ENCODE assay signal across 8 cellular contexts in genomic region chr17:69523252-69523861, GRCh38.
A peak's percentile ranks its signal among the peaks of the same experiment; 100 is the strongest.
DNase-seq lines count a peak whose midpoint lies in the region; ATAC-seq, FAIRE-seq and TF ChIP-seq lines count a peak whose summit lies in the region.

No MANE protein-coding gene starts in this region.

- ATAC-seq in pancreas: peak; percentile 59 to 88 (median 82)

- WGBS in pancreas, 2 donors: 49 to 50% methylated on average over 7 of the region's 7 CpGs

- TF ChIP-seq CTCF in foreskin fibroblast (IDR thresholded peaks at IDR 0.05; ENCODE audit: low read depth, low read length) (peak; percentile 74), pancreas (IDR thresholded peaks at IDR 0.05) (peak; percentile 17 to 56 (median 52))

- H3K27ac ChIP-seq in SK-N-MC (no peak overlapping the region), pancreas (no peak overlapping the region)

- no peaks in the 10 kb centered on the region for H3K9me3 ChIP-seq in MG63
- H3K9me3 ChIP-seq in SK-N-MC (ENCODE audit: low read depth, low read length): no peaks in the 10 kb centered on the region
- H3K9me3 ChIP-seq in pancreas: no peaks in the 10 kb centered on the region

- FAIRE-seq in pancreas (lab: Jason Lieb, UNC): peak; percentile 63

- H3K36me3 Mint-ChIP-seq in activated CD4-positive, alpha-beta T cell treated with anti-CD3 and anti-CD28 coated beads, Interleukin-2, amount 10 ng/mL, durations not matched to agents 24 days and 14 days (ENCODE audit: low read depth): peaks cover 5% of the 10 kb centered on the region
- peaks cover 8% of the 10 kb centered on the region for H3K36me3 Mint-ChIP-seq in T-helper 2 cell treated with Interferon-gamma antibody and Interleukin-4, amounts not matched to agents 5 μg/mL and 100 μg/mL, for 36 hours (ENCODE audit: low read depth)

- H3K27me3 Mint-ChIP-seq in activated CD4-positive, alpha-beta T cell treated with anti-CD3 and anti-CD28 coated beads, Interleukin-2, amount 10 ng/mL, durations not matched to agents 24 days and 14 days: no peaks in the 10 kb centered on the region
- H3K27me3 Mint-ChIP-seq in T-helper 2 cell treated with Interferon-gamma antibody and Interleukin-4, amounts not matched to agents 5 μg/mL and 100 μg/mL, for 36 hours (ENCODE audit: low read depth): no peaks in the 10 kb centered on the region

- no peaks in the 10 kb centered on the region for H3K4me1 ChIP-seq in pancreas

- intact Hi-C loops in activated CD4-positive, alpha-beta T cell treated with anti-CD3 and anti-CD28 coated beads, Interleukin-2, amount 10 ng/mL, durations not matched to agents 24 days and 14 days (cut with micrococcal nuclease): loop anchor here (10.0 kb wide), 1 partner anchor 189 kb away; no protein-coding TSS in a partner anchor
- intact Hi-C loops in pancreas (cut with DNase I): loop anchor here in 2 of 3 donors (5.0 to 10.0 kb wide), 2 partner anchors 179 to 191 kb away; no protein-coding TSS in a partner anchor

- no peak overlapping the region for H3K9ac ChIP-seq in SK-N-MC (ENCODE audit: insufficient read length)

- no peaks in the 10 kb centered on the region for H3K27me3 ChIP-seq in MG63
- H3K27me3 ChIP-seq in pancreas: no peaks in the 10 kb centered on the region

- H3K27ac Mint-ChIP-seq in activated CD4-positive, alpha-beta T cell treated with anti-CD3 and anti-CD28 coated beads, Interleukin-2, amount 10 ng/mL, durations not matched to agents 24 days and 14 days: no peak overlapping the region
- no peak overlapping the region for H3K27ac Mint-ChIP-seq in T-helper 2 cell treated with Interferon-gamma antibody and Interleukin-4, amounts not matched to agents 5 μg/mL and 100 μg/mL, for 36 hours

- peak; percentile 67 for DNase-seq in activated CD4-positive, alpha-beta T cell treated with anti-CD3 and anti-CD28 coated beads, Interleukin-2, amount 10 ng/mL, durations not matched to agents 24 days and 14 days
- no peak for DNase-seq in activated CD4-positive, alpha-beta T cell treated with anti-CD3 and anti-CD28 coated beads, Interleukin-2, amount 50 U/mL, for 4 hours
- peak; percentile 67 for DNase-seq in H4 (ENCODE audit: low spot score)
- peak; percentile 5 for DNase-seq in MG63
- peak; percentile 30 for DNase-seq in SK-N-MC (ENCODE audit: low read depth, low spot score)
- DNase-seq in foreskin fibroblast: peak; percentile 25 to 78
- peak in 1 of 6 donors; percentile 41 for DNase-seq in pancreas
- no peak for DNase-seq in T-helper 2 cell treated with Interferon-gamma antibody and Interleukin-4, amounts not matched to agents 5 μg/mL and 100 μg/mL, for 36 hours (ENCODE audit: low spot score)

- H3K9me3 Mint-ChIP-seq in activated CD4-positive, alpha-beta T cell treated with anti-CD3 and anti-CD28 coated beads, Interleukin-2, amount 10 ng/mL, durations not matched to agents 24 days and 14 days: no peaks in the 10 kb centered on the region
- H3K9me3 Mint-ChIP-seq in T-helper 2 cell treated with Interferon-gamma antibody and Interleukin-4, amounts not matched to agents 5 μg/mL and 100 μg/mL, for 36 hours: no peaks in the 10 kb centered on the region

- peaks cover 3% of the 10 kb centered on the region for H3K4me1 Mint-ChIP-seq in activated CD4-positive, alpha-beta T cell treated with anti-CD3 and anti-CD28 coated beads, Interleukin-2, amount 10 ng/mL, durations not matched to agents 24 days and 14 days
- H3K4me1 Mint-ChIP-seq in T-helper 2 cell treated with Interferon-gamma antibody and Interleukin-4, amounts not matched to agents 5 μg/mL and 100 μg/mL, for 36 hours (ENCODE audit: low read depth): no peaks in the 10 kb centered on the region

- no peak overlapping the region for H3K4me3 Mint-ChIP-seq in activated CD4-positive, alpha-beta T cell treated with anti-CD3 and anti-CD28 coated beads, Interleukin-2, amount 10 ng/mL, durations not matched to agents 24 days and 14 days
- no peak overlapping the region for H3K4me3 Mint-ChIP-seq in T-helper 2 cell treated with Interferon-gamma antibody and Interleukin-4, amounts not matched to agents 5 μg/mL and 100 μg/mL, for 36 hours

- H3K36me3 ChIP-seq in MG63 (no peaks in the 10 kb centered on the region), SK-N-MC (ENCODE audit: insufficient read depth, low read length) (peaks cover 40% of the 10 kb centered on the region; the same call in 1 of the 2 replicates), pancreas (peaks cover 0 to 19% (median 4%) of the 10 kb centered on the region in 3 donors)

- H3K4me3 ChIP-seq in MG63: no peak overlapping the region
- no peak overlapping the region for H3K4me3 ChIP-seq in SK-N-MC
- no peak overlapping the region for H3K4me3 ChIP-seq in foreskin fibroblast (ENCODE audit: low read depth in 1 of 2, low read length in 2 of 2)
- no peak overlapping the region for H3K4me3 ChIP-seq in pancreas

Comparison
In these comparisons a context has a peak if more than half of its experiments do, and no peak if none do; other contexts are left out.
1. DNase-seq: peak in activated CD4-positive, alpha-beta T cell treated with anti-CD3 and anti-CD28 coated beads, Interleukin-2, amount 10 ng/mL, durations not matched to agents 24 days and 14 days (single experiment), H4 (single experiment), MG63 (single experiment), SK-N-MC (single experiment) and foreskin fibroblast (2 of 2); none in activated CD4-positive, alpha-beta T cell treated with anti-CD3 and anti-CD28 coated beads, Interleukin-2, amount 50 U/mL, for 4 hours (0 of 2) and T-helper 2 cell treated with Interferon-gamma antibody and Interleukin-4, amounts not matched to agents 5 μg/mL and 100 μg/mL, for 36 hours (single experiment).